20 cellular contexts compared by ENCODE assay signal in genomic region chrX:112800901-112801775, GRCh38. TPM values are rescaled to one million over a fixed set of nuclear protein-coding genes. Genes with fewer than 3 reads are reported as not detected.
DNase-seq lines count a peak whose midpoint lies in the region; ATAC-seq, FAIRE-seq and TF ChIP-seq lines count a peak whose summit lies in the region.
"Had no signal": no experiment of that assay in that cellular context is flagged by ENCODE, and none has a peak within 500 bp of the region (broad histone marks: within the 10 kb centered on the region; RNA-seq: fewer than 3 reads in every experiment).

No MANE protein-coding gene starts in this region.

- H3K9me3 ChIP-seq in endodermal cell (ENCODE audit: control insufficient read depth, low read length) = no peaks in the 10 kb centered on the region
- no peaks in the 10 kb centered on the region for H3K9me3 ChIP-seq in neural progenitor cell (ENCODE audit: low read depth)
- no peaks in the 10 kb centered on the region for H3K9me3 ChIP-seq in skeletal muscle tissue (ENCODE audit: control insufficient read depth in 3 of 3, low read length in 3 of 3)
- H3K9me3 ChIP-seq: A549 had no signal

- H3K9me3 Mint-ChIP-seq in endodermal cell (no peaks in the 10 kb centered on the region), neural progenitor cell (peaks cover 3% of the 10 kb centered on the region)

- H3K4me3 ChIP-seq in endodermal cell (ENCODE audit: low read length) (no peak overlapping the region), neural progenitor cell (no peak overlapping the region), skeletal muscle tissue (ENCODE audit: low read length in 3 of 3) (no peak overlapping the region)
- H3K4me3 ChIP-seq: A549 had no signal

- ATAC-seq in GM18907 (IDR thresholded peaks at IDR 0.05; ENCODE audit: unreplicated experiment) (no peak), left ventricle myocardium superior (no peak)
- ATAC-seq: A549 had no signal

- peak overlapping the region; percentile 16 for H3K4me2 ChIP-seq in neural progenitor cell
- H3K4me2 ChIP-seq: A549 had no signal

- no peak for TF ChIP-seq CTCF in endodermal cell (conservative IDR thresholded peaks at IDR 0.05)
- no peak for TF ChIP-seq CTCF in neural progenitor cell (IDR thresholded peaks at IDR 0.05)

- H3K27me3 Mint-ChIP-seq in endodermal cell (ENCODE audit: insufficient read depth) (peaks cover 3% of the 10 kb centered on the region), neural progenitor cell (ENCODE audit: insufficient read depth, low read depth) (no peaks in the 10 kb centered on the region)

- H3K36me3 ChIP-seq in endodermal cell (ENCODE audit: control insufficient read depth, insufficient read depth, low read length) = peaks cover 13% of the 10 kb centered on the region
- H3K36me3 ChIP-seq in neural progenitor cell = no peaks in the 10 kb centered on the region
- peaks cover 0 to 9% (median 0%) of the 10 kb centered on the region in 3 donors for H3K36me3 ChIP-seq in skeletal muscle tissue (ENCODE audit: control insufficient read depth in 3 of 3, insufficient read depth in 3 of 3, low read length in 3 of 3)

- no peaks in the 10 kb centered on the region for H3K4me1 Mint-ChIP-seq in endodermal cell
- H3K4me1 Mint-ChIP-seq in neural progenitor cell = peaks cover 29% of the 10 kb centered on the region

- TF ChIP-seq POLR2A in GM12892 (IDR thresholded peaks at IDR 0.05; ENCODE audit: low read depth, low read length) = no peak

- H3K9ac ChIP-seq in endodermal cell (ENCODE audit: extremely low read depth, low read length, poor library complexity, severe bottlenecking) (no peak overlapping the region), neural progenitor cell (no peak overlapping the region), skeletal muscle tissue (ENCODE audit: low read depth in 1 of 3, low read length in 3 of 3) (no peak overlapping the region)

- intact Hi-C loops in left ventricle myocardium superior (cut with micrococcal nuclease) = no loop called here

- no peaks in the 10 kb centered on the region for H3K79me2 ChIP-seq in neural progenitor cell (ENCODE audit: low read depth)

- H3K36me3 Mint-ChIP-seq in endodermal cell (ENCODE audit: low read depth) (peaks cover 34% of the 10 kb centered on the region), neural progenitor cell (peaks cover 37% of the 10 kb centered on the region)

- DNase-seq in HT1080 (ENCODE audit: low read depth) (peak; percentile 1), endodermal cell (no peak), neural progenitor cell (ENCODE audit: low spot score) (peak; percentile 51), T-helper 2 cell (no peak), GM12892 (ENCODE audit: insufficient read length) (no peak), left ventricle myocardium superior (no peak)
- DNase-seq: C1 segment of cervical spinal cord, DMS 273 treated with DMSO at 0.1 percent for 48 hours, GF-D8, IMR-90, Karpas-422, MM.1S, NCI-H1092 treated with DMSO at 0.1 percent for 48 hours, NCI-H1694, NCI-H446, NCI-H69, SHP77 treated with DMSO at 0.1 percent for 48 hours had no signal

- peak overlapping the region; percentile 11 for H2AFZ ChIP-seq in neural progenitor cell (replicated peaks)

- H3F3A ChIP-seq in neural progenitor cell (ENCODE audit: low read depth) = peaks cover 5% of the 10 kb centered on the region

- WGBS in endodermal cell (ENCODE audit: insufficient coverage in 1 of 2, insufficient read length in 1 of 2), 2 experiments = 84% methylated on average over 12 of the region's 12 CpGs; no CpG with 5 or more reads in 1 of the 2 experiments

- H3K4me3 Mint-ChIP-seq in endodermal cell = no peak overlapping the region
- H3K4me3 Mint-ChIP-seq in neural progenitor cell = peak overlapping the region; percentile 46

- no peaks in the 10 kb centered on the region for H4K20me1 ChIP-seq in neural progenitor cell (ENCODE audit: low read depth)

- H3K27ac Mint-ChIP-seq in endodermal cell (no peak overlapping the region), neural progenitor cell (peak overlapping the region; percentile 78)

- no peak for FAIRE-seq in GM12892 (lab: Jason Lieb, UNC)

- H3K27me3 ChIP-seq in endodermal cell (ENCODE audit: control insufficient read depth, insufficient read depth, low read length, poor library complexity, severe bottlenecking) = no peaks in the 10 kb centered on the region
- no peaks in the 10 kb centered on the region for H3K27me3 ChIP-seq in neural progenitor cell
- no peaks in the 10 kb centered on the region for H3K27me3 ChIP-seq in skeletal muscle tissue (ENCODE audit: control insufficient read depth in 3 of 3, insufficient read depth in 3 of 3, low read length in 3 of 3)

- H3K4me1 ChIP-seq in endodermal cell (ENCODE audit: control insufficient read depth, insufficient read depth, low read length) (no peaks in the 10 kb centered on the region), neural progenitor cell (peaks cover 14% of the 10 kb centered on the region), skeletal muscle tissue (ENCODE audit: control insufficient read depth in 3 of 3, insufficient read depth in 3 of 3, low read length in 3 of 3) (peaks cover 5 to 14% (median 8%) of the 10 kb centered on the region in 3 donors)
- H3K4me1 ChIP-seq: A549 had no signal

- H3K27ac ChIP-seq in endodermal cell (ENCODE audit: low read depth, low read length) = peak overlapping the region; percentile 58
- H3K27ac ChIP-seq in neural progenitor cell = no peak overlapping the region
- H3K27ac ChIP-seq in skeletal muscle tissue (ENCODE audit: low read depth, low read length) = peak overlapping the region; percentile 60
- H3K27ac ChIP-seq: A549 had no signal

RNA-seq across cellular contexts. Expression of gene AMOT, which starts 39.5 kb away (rescaled TPM):
- 2.7 and 7.9 TPM in 2 replicates for total RNA-seq in HT1080 (2014; rRNA removed; shearing (Covaris generic))
- 0.88 and 0.97 TPM in 2 replicates for polyA plus RNA-seq in HT1080 (2015; cell fraction: cytosol; rRNA removed)
- polyA plus RNA-seq in HT1080 (2015; cell fraction: nucleus; rRNA removed) = 14.4 and 18.5 TPM in 2 replicates
- 10 to 100 TPM; 41.3 to 59.8 TPM for total RNA-seq in endodermal cell
- 39.4 TPM for polyA plus RNA-seq in endodermal cell (2013, experiment 1 of 2)
- 39.7 TPM for polyA plus RNA-seq in endodermal cell (2013, experiment 2 of 2)
- total RNA-seq in neural progenitor cell (ENCODE audit: low replicate concordance) = 3.8 and 7.5 TPM in 2 replicates
- 30.8 TPM for total RNA-seq in skeletal muscle tissue
- 5.7 TPM for polyA plus RNA-seq in GM12892 (2012; ENCODE audit: missing spikeins)
- total RNA-seq in left ventricle myocardium superior = 7.5 TPM

Comparison
In these comparisons a context has a peak if more than half of its experiments do, and no peak if none do; other contexts are left out.
1. DNase-seq: peak in HT1080 (single experiment) and neural progenitor cell (single experiment); none in endodermal cell (single experiment), T-helper 2 cell (0 of 5), GM12892 (single experiment) and left ventricle myocardium superior (single experiment).